ENCODE assay signal across 1 cellular context in genomic region chr2:30230479-30230854, GRCh38.
TF ChIP-seq lines count a peak whose summit lies in the region.

No MANE protein-coding gene starts in this region.

TF ChIP-seq in A549, 52 proteins besides CTCF, POLR2A, EP300 and RAD21 (continued from another document):
- TF ChIP-seq PBX3 (IDR thresholded peaks at IDR 0.05) (no peak), JUN (IDR thresholded peaks at IDR 0.05) (no peak)
